1 cellular context compared by ENCODE assay signal in the genomic region with DNA sequence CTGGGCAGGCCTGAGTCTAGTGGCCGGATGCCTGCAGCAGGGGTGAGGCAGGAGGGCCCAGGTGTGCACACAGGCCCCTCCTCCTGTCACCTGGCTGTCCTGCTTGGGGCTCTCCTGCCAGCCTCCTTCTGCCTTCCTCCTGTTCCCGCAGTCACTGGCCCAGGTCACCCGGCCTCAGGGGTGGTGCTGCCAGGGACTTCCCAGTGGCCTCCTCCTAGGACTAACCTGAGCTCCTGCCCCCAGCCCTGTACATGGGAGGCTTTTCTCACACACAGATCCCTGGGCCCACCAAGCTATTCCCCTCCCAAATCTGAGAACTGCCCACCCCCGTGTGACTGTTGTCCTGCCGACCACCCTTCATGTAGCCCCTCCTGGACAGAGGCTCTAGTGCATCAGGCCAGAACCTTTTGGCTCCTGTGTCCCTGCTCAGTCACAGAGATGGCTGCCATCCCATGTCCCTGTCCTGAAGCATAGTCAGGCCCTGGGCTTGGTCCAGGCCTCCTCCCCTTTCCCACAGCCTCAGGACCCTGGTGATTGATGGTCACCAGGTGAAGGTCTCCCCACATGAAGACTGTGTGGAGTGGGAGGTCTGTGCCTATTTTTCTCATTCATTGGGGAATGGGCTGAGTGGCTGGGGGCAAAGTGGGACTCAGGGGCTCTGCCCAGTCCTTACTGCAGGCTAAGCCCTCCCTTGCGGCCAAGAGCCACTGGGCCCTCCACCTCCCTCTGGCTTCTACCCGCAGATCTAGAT.
TF ChIP-seq lines count a peak whose summit lies in the region.

No MANE protein-coding gene starts in this region.

TF ChIP-seq in endothelial cell of umbilical vein, 7 proteins besides CTCF, POLR2A, EP300 and RAD21 (continued from another document):
- no peak for TF ChIP-seq POLR2AphosphoS5 (IDR thresholded peaks at IDR 0.05; ENCODE audit: insufficient read depth, low read depth, low read length)
- no peak for TF ChIP-seq EZH2 (IDR thresholded peaks at IDR 0.05; ENCODE audit: borderline replicate concordance, low read depth, low read length, severe bottlenecking)
